In genomic region chr1:235648407-235648907, GRCh38 we compare ENCODE assay signal across 8 cellular contexts. TPM values are rescaled to one million over a fixed set of nuclear protein-coding genes. Genes with fewer than 3 reads are reported as not detected.
DNase-seq lines count a peak whose midpoint lies in the region; ATAC-seq and TF ChIP-seq lines count a peak whose summit lies in the region.

No MANE protein-coding gene starts in this region.

- ATAC-seq in WTC11 (peak; percentile 6; the same call in 1 of the 2 replicates), HG02763 (IDR thresholded peaks at IDR 0.05; ENCODE audit: unreplicated experiment) (no peak)

- TF ChIP-seq CTCF in WTC11 (IDR thresholded peaks at IDR 0.05): no peak

- H3K36me3 Mint-ChIP-seq in WTC11: no peaks in the 10 kb centered on the region

- no peak overlapping the region; the same call in 1 of the 2 replicates for H3K27ac Mint-ChIP-seq in WTC11

- peak overlapping the region; percentile 86 for H3K4me3 Mint-ChIP-seq in WTC11

- H3K27me3 ChIP-seq in BLaER1 (peaks cover 66% of the 10 kb centered on the region), HUES6 (ENCODE audit: control insufficient read depth, insufficient read depth, low read length) (peaks cover 37% of the 10 kb centered on the region), iPS-20b (ENCODE audit: insufficient read depth, low read length) (peaks cover 48% of the 10 kb centered on the region), subcutaneous abdominal adipose tissue (ENCODE audit: control insufficient read depth in 5 of 5, insufficient read depth in 4 of 5, low read length in 5 of 5) (peaks cover 20 to 55% (median 35%) of the 10 kb centered on the region in 5 donors)

- CTCF ChIA-PET in WTC11 (lab: Charles Lee): interaction anchor here (0.6 to 1.1 kb wide), 3 partner anchors 11 to 47 kb away, joined by 3 to 8 read pairs (median 4); no protein-coding TSS in a partner anchor

- H3K36me3 ChIP-seq in BLaER1 (no peaks in the 10 kb centered on the region), HUES6 (ENCODE audit: control insufficient read depth, insufficient read depth, low read length) (no peaks in the 10 kb centered on the region), iPS-20b (ENCODE audit: insufficient read depth, low read depth, low read length) (no peaks in the 10 kb centered on the region), subcutaneous abdominal adipose tissue (ENCODE audit: control insufficient read depth in 5 of 5, insufficient read depth in 5 of 5, low read length in 5 of 5) (no peaks in the 10 kb centered on the region)

- POLR2A ChIA-PET in WTC11 (lab: Charles Lee): interaction anchor here (1.2 kb wide), 1 partner anchor 144 kb away, joined by 4 read pairs; no protein-coding TSS in a partner anchor

- DNase-seq in WTC11 (ENCODE audit: low spot score) (no peak), UCSD-AML1 (lab: John Stamatoyannopoulos, UW; ENCODE audit: unreplicated experiment) (no peak)
- no peak for DNase-seq in stimulated activated CD4-positive, alpha-beta T cell treated with anti-CD3 and anti-CD28 coated beads, Interleukin-1b, Interleukin-23, amount 100 ng/mL, for 48 hours

- H3K9ac ChIP-seq in BLaER1 (no peak overlapping the region), HUES6 (ENCODE audit: low read length) (peak overlapping the region; percentile 14), iPS-20b (ENCODE audit: low read depth, low read length) (peak overlapping the region; percentile 43; the same call in 1 of the 2 replicates), subcutaneous abdominal adipose tissue (ENCODE audit: low read length in 5 of 5) (no peak overlapping the region)

- H3K27me3 Mint-ChIP-seq in WTC11 (ENCODE audit: low read depth): peaks cover 21% of the 10 kb centered on the region

- no peak overlapping the region for H3K27ac ChIP-seq in BLaER1
- H3K27ac ChIP-seq in HUES6 (ENCODE audit: low read depth, low read length): no peak overlapping the region
- no peak overlapping the region for H3K27ac ChIP-seq in iPS-20b (ENCODE audit: low read length)
- no peak overlapping the region for H3K27ac ChIP-seq in subcutaneous abdominal adipose tissue (ENCODE audit: low read depth, low read length)

- no peaks in the 10 kb centered on the region for H3K9me3 Mint-ChIP-seq in WTC11

- H3K9me3 ChIP-seq in BLaER1 (peaks cover 26% of the 10 kb centered on the region), HUES6 (ENCODE audit: control insufficient read depth, insufficient read depth, low read depth, low read length) (no peaks in the 10 kb centered on the region), iPS-20b (ENCODE audit: insufficient read depth, low read depth, low read length) (no peaks in the 10 kb centered on the region), subcutaneous abdominal adipose tissue (ENCODE audit: control insufficient read depth in 5 of 5, low read length in 5 of 5) (no peaks in the 10 kb centered on the region)

- peaks cover 61% of the 10 kb centered on the region for H3K4me1 Mint-ChIP-seq in WTC11

- peaks cover 20% of the 10 kb centered on the region for H3K4me1 ChIP-seq in BLaER1
- peaks cover 26% of the 10 kb centered on the region for H3K4me1 ChIP-seq in HUES6 (ENCODE audit: control insufficient read depth, insufficient read depth, low read length)
- H3K4me1 ChIP-seq in iPS-20b (ENCODE audit: insufficient read depth, low read length): peaks cover 14% of the 10 kb centered on the region
- H3K4me1 ChIP-seq in subcutaneous abdominal adipose tissue (ENCODE audit: control insufficient read depth in 5 of 5, insufficient read depth in 5 of 5, low read length in 5 of 5): peaks cover 0 to 24% (median 21%) of the 10 kb centered on the region in 5 donors

- peaks cover 27% of the 10 kb centered on the region for H4K20me1 ChIP-seq in BLaER1

- peak overlapping the region; percentile 99 for H3K4me2 ChIP-seq in BLaER1

- H3K4me3 ChIP-seq in BLaER1 (peak overlapping the region; percentile 70; the same call in 1 of the 2 replicates), HUES6 (ENCODE audit: low read depth, low read length) (peak overlapping the region; percentile 71), iPS-20b (ENCODE audit: low read length) (peak overlapping the region; percentile 62), subcutaneous abdominal adipose tissue (ENCODE audit: low read depth in 1 of 5, low read length in 5 of 5) (peak overlapping the region in 4 of 5 donors; percentile 42 to 63 (median 54))

TF ChIP-seq in WTC11, 78 proteins besides CTCF, POLR2A, EP300 and RAD21:
- TF ChIP-seq ZNF138 (CRISPR knock-in tag; conservative IDR thresholded peaks at IDR 0.05) (no peak), HMGXB4 (CRISPR knock-in tag; IDR thresholded peaks at IDR 0.05) (peak; percentile 14; the same call in 1 of the 2 replicates), SP1 (CRISPR knock-in tag; conservative IDR thresholded peaks at IDR 0.05) (0 out of 2 replicates have a peak, but pooled peaks have one; percentile 10), ETV6 (CRISPR knock-in tag; IDR thresholded peaks at IDR 0.05) (no peak)

RNA-seq across cellular contexts. Expression of gene GNG4, which starts 1.1 kb away (rescaled TPM):
- 38.3 to 40.9 TPM (median 40.8 TPM) in 3 replicates for total RNA-seq in WTC11 (2021)

Comparison
In these comparisons a context has a peak if more than half of its experiments do, and no peak if none do; other contexts are left out.
1. H3K9ac ChIP-seq: peak in HUES6 (single experiment) and iPS-20b (single experiment); none in BLaER1 (single experiment) and subcutaneous abdominal adipose tissue (0 of 5).
2. Peak in every context shown above with its lines, with median percentiles within 50 percentile points of each other: H3K4me3 ChIP-seq.